Comparison of ENCODE assay signal across 17 cellular contexts in genomic region chrX:17022205-17022604, GRCh38.
A peak's percentile ranks its signal among the peaks of the same experiment; 100 is the strongest.
DNase-seq lines count a peak whose midpoint lies in the region; ATAC-seq and TF ChIP-seq lines count a peak whose summit lies in the region.
"Had no signal": no experiment of that assay in that cellular context is flagged by ENCODE, and none has a peak within 500 bp of the region (broad histone marks: within the 10 kb centered on the region; RNA-seq: fewer than 3 reads in every experiment).

No MANE protein-coding gene starts in this region.

- no peak overlapping the region for H3K27ac Mint-ChIP-seq in activated naive CD8-positive, alpha-beta T cell treated with anti-CD3 and anti-CD28 coated beads, Interleukin-2, amount 50 U/mL, for 24 hours
- no peak overlapping the region for H3K27ac Mint-ChIP-seq in stimulated activated effector memory CD8-positive, alpha-beta T cell treated with anti-CD3 and anti-CD28 coated beads, Interleukin-12 subunit alpha, Interleukin-12 subunit beta, amount 100 ng/mL, for 72 hours
- H3K27ac Mint-ChIP-seq: B cell; stimulated activated naive CD8-positive, alpha-beta T cell treated with anti-CD3 and anti-CD28 coated beads, Interleukin-15, Interleukin-2, amounts not matched to agents 100 ng/mL and 50 ng/mL, for 24 hours had no signal

- peaks cover 3% of the 10 kb centered on the region for H3K4me1 Mint-ChIP-seq in activated naive CD8-positive, alpha-beta T cell treated with anti-CD3 and anti-CD28 coated beads, Interleukin-2, amount 50 U/mL, for 24 hours
- no peaks in the 10 kb centered on the region for H3K4me1 Mint-ChIP-seq in stimulated activated effector memory CD8-positive, alpha-beta T cell treated with anti-CD3 and anti-CD28 coated beads, Interleukin-12 subunit alpha, Interleukin-12 subunit beta, amount 100 ng/mL, for 72 hours

- DNase-seq in AG09319 (ENCODE audit: extremely low read depth, low read depth) = peak; percentile 16
- peak; percentile 49 for DNase-seq in LHCN-M2 (ENCODE audit: low read depth)
- peak; percentile 62 for DNase-seq in fibroblast of the conjunctiva (ENCODE audit: low read depth)
- no peak for DNase-seq in activated naive CD8-positive, alpha-beta T cell treated with anti-CD3 and anti-CD28 coated beads, Interleukin-2, amount 50 U/mL, for 24 hours
- no peak for DNase-seq in NCI-H748 (lab: John Stamatoyannopoulos, UW; ENCODE audit: unreplicated experiment)
- DNase-seq in stimulated activated effector memory CD8-positive, alpha-beta T cell treated with anti-CD3 and anti-CD28 coated beads, Interleukin-12 subunit alpha, Interleukin-12 subunit beta, amount 100 ng/mL, for 72 hours (ENCODE audit: low spot score in 2 of 2) = no peak
- DNase-seq: activated CD4-positive, alpha-beta T cell treated with anti-CD3 and anti-CD28 coated beads, Interleukin-2, amount 50 U/mL, for 4 hours; activated naive CD4-positive, alpha-beta T cell; heart left ventricle; midbrain; posterior cingulate gyrus; T-helper 9 cell had no signal

- ATAC-seq in SK-N-SH treated with all-trans-retinoic acid at 6 μM for 48 hours (peak; percentile 76), HG02970 (IDR thresholded peaks at IDR 0.05; ENCODE audit: low FRiP score, unreplicated experiment) (no peak)
- ATAC-seq in activated naive CD8-positive, alpha-beta T cell treated with anti-CD3 and anti-CD28 coated beads, Interleukin-2, amount 50 U/mL, for 24 hours = no peak
- no peak for ATAC-seq in stimulated activated effector memory CD8-positive, alpha-beta T cell treated with anti-CD3 and anti-CD28 coated beads, Interleukin-12 subunit alpha, Interleukin-12 subunit beta, amount 100 ng/mL, for 72 hours
- ATAC-seq: Panc1 had no signal

- no peak for TF ChIP-seq CTCF in AG09319 (IDR thresholded peaks at IDR 0.05; ENCODE audit: low read depth, low read length)

- H3K4me3 Mint-ChIP-seq in activated naive CD8-positive, alpha-beta T cell treated with anti-CD3 and anti-CD28 coated beads, Interleukin-2, amount 50 U/mL, for 24 hours = no peak overlapping the region
- H3K4me3 Mint-ChIP-seq in stimulated activated effector memory CD8-positive, alpha-beta T cell treated with anti-CD3 and anti-CD28 coated beads, Interleukin-12 subunit alpha, Interleukin-12 subunit beta, amount 100 ng/mL, for 72 hours = no peak overlapping the region
- H3K4me3 Mint-ChIP-seq: B cell; stimulated activated naive CD8-positive, alpha-beta T cell treated with anti-CD3 and anti-CD28 coated beads, Interleukin-15, Interleukin-2, amounts not matched to agents 100 ng/mL and 50 ng/mL, for 24 hours had no signal

- no peaks in the 10 kb centered on the region for H3K27me3 Mint-ChIP-seq in activated naive CD8-positive, alpha-beta T cell treated with anti-CD3 and anti-CD28 coated beads, Interleukin-2, amount 50 U/mL, for 24 hours
- H3K27me3 Mint-ChIP-seq: B cell; stimulated activated naive CD8-positive, alpha-beta T cell treated with anti-CD3 and anti-CD28 coated beads, Interleukin-15, Interleukin-2, amounts not matched to agents 100 ng/mL and 50 ng/mL, for 24 hours had no signal

- H3K36me3 Mint-ChIP-seq in activated naive CD8-positive, alpha-beta T cell treated with anti-CD3 and anti-CD28 coated beads, Interleukin-2, amount 50 U/mL, for 24 hours (ENCODE audit: low read depth) = no peaks in the 10 kb centered on the region
- no peaks in the 10 kb centered on the region for H3K36me3 Mint-ChIP-seq in stimulated activated effector memory CD8-positive, alpha-beta T cell treated with anti-CD3 and anti-CD28 coated beads, Interleukin-12 subunit alpha, Interleukin-12 subunit beta, amount 100 ng/mL, for 72 hours

- no peaks in the 10 kb centered on the region for H3K9me3 Mint-ChIP-seq in activated naive CD8-positive, alpha-beta T cell treated with anti-CD3 and anti-CD28 coated beads, Interleukin-2, amount 50 U/mL, for 24 hours
- H3K9me3 Mint-ChIP-seq in stimulated activated effector memory CD8-positive, alpha-beta T cell treated with anti-CD3 and anti-CD28 coated beads, Interleukin-12 subunit alpha, Interleukin-12 subunit beta, amount 100 ng/mL, for 72 hours = no peaks in the 10 kb centered on the region
- H3K9me3 Mint-ChIP-seq: stimulated activated naive CD8-positive, alpha-beta T cell treated with anti-CD3 and anti-CD28 coated beads, Interleukin-15, Interleukin-2, amounts not matched to agents 100 ng/mL and 50 ng/mL, for 24 hours had no signal

TF ChIP-seq in SK-N-SH treated with all-trans-retinoic acid at 6 μM for 48 hours, 23 proteins besides CTCF, POLR2A, EP300 and RAD21:
- no peak for TF ChIP-seq ZFP30 (CRISPR knock-in tag; IDR thresholded peaks at IDR 0.05)
- no peak for TF ChIP-seq ZC3H10 (CRISPR knock-in tag; IDR thresholded peaks at IDR 0.05)
- no peak for TF ChIP-seq OSR1 (CRISPR knock-in tag; IDR thresholded peaks at IDR 0.05)
- TF ChIP-seq ISL1 (CRISPR knock-in tag; IDR thresholded peaks at IDR 0.05) = peak; percentile 30; the same call in 1 of the 2 replicates
- TF ChIP-seq ARNTL (CRISPR knock-in tag; IDR thresholded peaks at IDR 0.05; ENCODE audit: borderline replicate concordance, low read depth) = no peak
- no peak for TF ChIP-seq ZNF70 (CRISPR knock-in tag; IDR thresholded peaks at IDR 0.05)
- TF ChIP-seq ZNF565 (CRISPR knock-in tag; conservative IDR thresholded peaks at IDR 0.05; ENCODE audit: low read depth) = no peak
- no peak for TF ChIP-seq BACH2 (CRISPR knock-in tag; IDR thresholded peaks at IDR 0.05; ENCODE audit: borderline replicate concordance)
- no peak for TF ChIP-seq ESRRG (CRISPR knock-in tag; IDR thresholded peaks at IDR 0.05)
TF ChIP-seq in SK-N-SH treated with all-trans-retinoic acid at 6 μM for 48 hours: peak in this region for 1.

Comparison
In these comparisons a context has a peak if more than half of its experiments do, and no peak if none do; other contexts are left out.
1. DNase-seq: peak in AG09319 (single experiment), LHCN-M2 (single experiment) and fibroblast of the conjunctiva (single experiment); none in activated naive CD8-positive, alpha-beta T cell treated with anti-CD3 and anti-CD28 coated beads, Interleukin-2, amount 50 U/mL, for 24 hours (single experiment), NCI-H748 (single experiment) and stimulated activated effector memory CD8-positive, alpha-beta T cell treated with anti-CD3 and anti-CD28 coated beads, Interleukin-12 subunit alpha, Interleukin-12 subunit beta, amount 100 ng/mL, for 72 hours (0 of 2).